In genomic region chr10:103933557-103934121, GRCh38 we compare ENCODE assay signal across 17 cellular contexts. TPM values are rescaled to one million over a fixed set of nuclear protein-coding genes. Genes with fewer than 3 reads are reported as not detected.
A peak's percentile ranks its signal among the peaks of the same experiment; 100 is the strongest.
DNase-seq lines count a peak whose midpoint lies in the region; ATAC-seq and TF ChIP-seq lines count a peak whose summit lies in the region.
"Had no signal": no experiment of that assay in that cellular context is flagged by ENCODE, and none has a peak within 500 bp of the region (broad histone marks: within the 10 kb centered on the region; RNA-seq: fewer than 3 reads in every experiment).

No MANE protein-coding gene starts in this region.

- H3K4me1 Mint-ChIP-seq in naive thymus-derived CD8-positive, alpha-beta T cell, result peaks cover 2 to 6% (median 4%) of the 10 kb centered on the region in 4 donors

- H3K4me3 Mint-ChIP-seq in naive thymus-derived CD8-positive, alpha-beta T cell, result no peak overlapping the region

- H3K9me3 ChIP-seq in adrenal gland (replicated peaks in 1 of 3), result no peaks in the 10 kb centered on the region
- no peaks in the 10 kb centered on the region for H3K9me3 ChIP-seq in trophoblast cell (ENCODE audit: insufficient read depth, low read depth, low read length)
- H3K9me3 ChIP-seq in GM23248 (ENCODE audit: low read depth), result no peaks in the 10 kb centered on the region
- H3K9me3 ChIP-seq: BLaER1, prostate gland, SJSA1, spleen had no signal

- H3F3A ChIP-seq in GM23248 (ENCODE audit: insufficient read depth), result no peaks in the 10 kb centered on the region

- no peak for TF ChIP-seq POLR2A in adrenal gland (IDR thresholded peaks at IDR 0.05)

- DNase-seq in DMS 273 (lab: John Stamatoyannopoulos, UW; ENCODE audit: unreplicated experiment), result peak; percentile 53
- no peak for DNase-seq in DMS 273 treated with DMSO at 0.1 percent for 48 hours (lab: John Stamatoyannopoulos, UW)
- DNase-seq in adrenal gland, result peak; percentile 43 to 80 (median 70)
- peak; percentile 71 to 74 for DNase-seq in hippocampal formation (lab: John Stamatoyannopoulos, UW)
- DNase-seq in trophoblast cell, result no peak
- DNase-seq in GM23248, result no peak
- no peak for DNase-seq in OCI-M2 (lab: John Stamatoyannopoulos, UW; ENCODE audit: unreplicated experiment)
- no peak for DNase-seq in naive thymus-derived CD8-positive, alpha-beta T cell
- DNase-seq: activated CD4-positive, CD25-positive, alpha-beta regulatory T cell treated with anti-CD3 and anti-CD28 coated beads, Interleukin-2, amount 50 U/mL, for 72 hours; NCI-H748 treated with DMSO at 0.1 percent for 48 hours; PC-9; spleen had no signal

- no peaks in the 10 kb centered on the region for H3K79me2 ChIP-seq in trophoblast cell (ENCODE audit: control insufficient read depth, insufficient read depth, low read length, poor library complexity)
- no peaks in the 10 kb centered on the region for H3K79me2 ChIP-seq in GM23248 (ENCODE audit: insufficient read depth)

- 34 to 42% (median 34%) methylated on average over 4 of the region's 4 CpGs for WGBS in adrenal gland, 4 donors
- WGBS in trophoblast cell (ENCODE audit: extremely low coverage, insufficient coverage, insufficient read length), result no CpG with 5 or more reads among the region's 4 CpGs
- 44 to 49% methylated on average over 4 of the region's 4 CpGs for WGBS in GM23248 (ENCODE audit: low coverage in 1 of 2, low lambda C conversion rate in 2 of 2, missing lambda C conversion rate in 2 of 2), 2 experiments

- H4K20me1 ChIP-seq in GM23248 (ENCODE audit: insufficient read depth), result no peaks in the 10 kb centered on the region
- H4K20me1 ChIP-seq: BLaER1 had no signal

- H3K23ac ChIP-seq in trophoblast cell (ENCODE audit: low read length), result no peak overlapping the region

- H3K27ac ChIP-seq in adrenal gland (no peak overlapping the region), trophoblast cell (ENCODE audit: low read depth, low read length) (no peak overlapping the region), GM23248 (no peak overlapping the region)
- H3K27ac ChIP-seq: 22Rv1, BLaER1, KMS-11, PC-9, prostate gland, SJSA1, spleen had no signal

- no peaks in the 10 kb centered on the region for H3K9me2 ChIP-seq in GM23248 (ENCODE audit: insufficient read depth)

- H3K27me3 ChIP-seq in adrenal gland (no peaks in the 10 kb centered on the region), trophoblast cell (ENCODE audit: insufficient read depth, low read length) (no peaks in the 10 kb centered on the region), GM23248 (replicated peaks; ENCODE audit: insufficient read depth) (no peaks in the 10 kb centered on the region)
- H3K27me3 ChIP-seq: BLaER1, spleen had no signal

- peaks cover 0 to 4% of the 10 kb centered on the region in 2 donors for H3K4me1 ChIP-seq in adrenal gland (replicated peaks in 1 of 2)
- H3K4me1 ChIP-seq in trophoblast cell (ENCODE audit: control insufficient read depth in 1 of 2, insufficient read depth in 2 of 2, low read length in 2 of 2), result peaks cover 20 to 25% of the 10 kb centered on the region in 2 experiments
- no peaks in the 10 kb centered on the region for H3K4me1 ChIP-seq in GM23248 (ENCODE audit: insufficient read depth)
- H3K4me1 ChIP-seq: prostate gland, SJSA1, spleen had no signal

- no peak overlapping the region for H4K12ac ChIP-seq in trophoblast cell (ENCODE audit: low read depth, low read length)

- no peaks in the 10 kb centered on the region for H3K36me3 Mint-ChIP-seq in naive thymus-derived CD8-positive, alpha-beta T cell

- H2BK5ac ChIP-seq in trophoblast cell (ENCODE audit: low read depth, low read length, poor library complexity), result no peak overlapping the region

- H2AFZ ChIP-seq in trophoblast cell (ENCODE audit: insufficient read depth, low read length, poor library complexity), result no peak overlapping the region
- no peak overlapping the region for H2AFZ ChIP-seq in GM23248
- H2AFZ ChIP-seq: PC-9 had no signal

- H2AK5ac ChIP-seq in trophoblast cell (ENCODE audit: low read length), result no peak overlapping the region

- no peak overlapping the region for H3K18ac ChIP-seq in trophoblast cell (ENCODE audit: low read length)

- H4K8ac ChIP-seq in trophoblast cell (ENCODE audit: low read depth, low read length), result no peak overlapping the region

- no peaks in the 10 kb centered on the region for H3K9me3 Mint-ChIP-seq in naive thymus-derived CD8-positive, alpha-beta T cell

- intact Hi-C loops in adrenal gland (cut with DNase I), result no loop called here

- H3K14ac ChIP-seq in trophoblast cell (ENCODE audit: low read length), result no peak overlapping the region

- TF ChIP-seq CTCF in adrenal gland (IDR thresholded peaks at IDR 0.05), result no peak

- no peak overlapping the region for H2BK120ac ChIP-seq in trophoblast cell (ENCODE audit: insufficient read depth, low read length, poor library complexity)

- in situ Hi-C loops in GM23248 (cut with MboI), result no loop called here

- POLR2A ChIA-PET in naive thymus-derived CD8-positive, alpha-beta T cell (lab: Charles Lee), result no interaction called here

- H3K4ac ChIP-seq in trophoblast cell (ENCODE audit: low read depth, low read length), result no peak overlapping the region

- H4K91ac ChIP-seq in trophoblast cell (ENCODE audit: low read depth, low read length), result no peak overlapping the region

- peak overlapping the region; percentile 8 for H2BK12ac ChIP-seq in trophoblast cell (ENCODE audit: low read length)

- H3K79me1 ChIP-seq in trophoblast cell (ENCODE audit: low read length), result peaks cover 14% of the 10 kb centered on the region

- H3K9ac ChIP-seq in trophoblast cell (ENCODE audit: low read length) (no peak overlapping the region), GM23248 (no peak overlapping the region)
- H3K9ac ChIP-seq: BLaER1, KMS-11 had no signal

- H3K4me3 ChIP-seq in adrenal gland (no peak overlapping the region), trophoblast cell (ENCODE audit: low read depth, low read length) (no peak overlapping the region), GM23248 (no peak overlapping the region)
- H3K4me3 ChIP-seq: BLaER1, PC-9, prostate gland, SJSA1, spleen had no signal

- H3K36me3 ChIP-seq in adrenal gland (replicated peaks in 1 of 2), result no peaks in the 10 kb centered on the region
- no peaks in the 10 kb centered on the region for H3K36me3 ChIP-seq in trophoblast cell (ENCODE audit: control insufficient read depth in 1 of 2, insufficient read depth in 2 of 2, low read length in 2 of 2)
- H3K36me3 ChIP-seq in GM23248 (ENCODE audit: low read depth), result no peaks in the 10 kb centered on the region
- H3K36me3 ChIP-seq: BLaER1, prostate gland, SJSA1, spleen had no signal

- no peaks in the 10 kb centered on the region for H3K27me3 Mint-ChIP-seq in naive thymus-derived CD8-positive, alpha-beta T cell

- no peak for ATAC-seq in naive thymus-derived CD8-positive, alpha-beta T cell

- H3K4me2 ChIP-seq in trophoblast cell (ENCODE audit: low read length) (no peak overlapping the region), GM23248 (ENCODE audit: unreplicated experiment) (no peak overlapping the region)
- H3K4me2 ChIP-seq: BLaER1, KMS-11, PC-9 had no signal

- peak overlapping the region in 1 of 10 donors; percentile 41 for H3K27ac Mint-ChIP-seq in naive thymus-derived CD8-positive, alpha-beta T cell

RNA-seq across cellular contexts. Expression of gene STN1, which starts 15.7 kb away (rescaled TPM):
- 10 to 100 TPM; 24.5 to 50.7 (median 36.2) TPM for total RNA-seq in adrenal gland
- polyA plus RNA-seq in adrenal gland (10 to 100 TPM; 14.8 to 38.5 (median 18.8) TPM), GM23248 (2016; fragmentation: Nextera tagmentation; extraction: Ambion mirVana) (20.8 and 21.6 TPM in 2 replicates)
- 15.1 and 17.4 TPM in 2 replicates for polyA plus RNA-seq in trophoblast cell (2013)
- 20.5 and 23.5 TPM in 2 replicates for total RNA-seq in GM23248 (2014; rRNA removed; shearing (Covaris generic))
- total RNA-seq in naive thymus-derived CD8-positive, alpha-beta T cell, result 10 to 100 TPM; 41.8 to 41.9 TPM
- polyA plus RNA-seq in naive thymus-derived CD8-positive, alpha-beta T cell, result 100 to 1,000 TPM in 1 of 3 donors, 10 to 100 TPM in 2; 89.3 to 103 (median 94.8) TPM

RNA-seq across cellular contexts. Expression of gene SLK, which starts 33.3 kb away (rescaled TPM):
- total RNA-seq in adrenal gland, result 10 to 100 TPM; 21.5 to 75.4 (median 31.9) TPM
- polyA plus RNA-seq in adrenal gland (10 to 100 TPM in 2 of 3 donors, 1 to 10 TPM in 1; 6.7 to 32.2 (median 10.2) TPM), GM23248 (2016; fragmentation: Nextera tagmentation; extraction: Ambion mirVana) (6.6 and 6.8 TPM in 2 replicates)
- polyA plus RNA-seq in trophoblast cell (2013), result 31.0 and 33.1 TPM in 2 replicates
- total RNA-seq in GM23248 (2014; rRNA removed; shearing (Covaris generic)), result 37.1 and 37.3 TPM in 2 replicates
- 10 to 100 TPM; 29.8 to 36.6 TPM for total RNA-seq in naive thymus-derived CD8-positive, alpha-beta T cell
- polyA plus RNA-seq in naive thymus-derived CD8-positive, alpha-beta T cell, result 10 to 100 TPM in 1 of 3 donors, 1 to 10 TPM in 2; 5.0 to 12.7 (median 7.0) TPM

Comparison
In these comparisons a context has a peak if more than half of its experiments do, and no peak if none do; other contexts are left out.
1. DNase-seq: peak in DMS 273 (single experiment), adrenal gland (7 of 7) and hippocampal formation (2 of 2); none in DMS 273 treated with DMSO at 0.1 percent for 48 hours (single experiment), trophoblast cell (0 of 2), GM23248 (single experiment), OCI-M2 (single experiment) and naive thymus-derived CD8-positive, alpha-beta T cell (0 of 10).